In genomic region chr1:73635021-73635420, GRCh38 we compare ENCODE assay signal across 20 cellular contexts.
DNase-seq lines count a peak whose midpoint lies in the region; ATAC-seq and TF ChIP-seq lines count a peak whose summit lies in the region.
"Had no signal": no experiment of that assay in that cellular context is flagged by ENCODE, and none has a peak within 500 bp of the region (broad histone marks: within the 10 kb centered on the region; RNA-seq: fewer than 3 reads in every experiment).

No MANE protein-coding gene starts in this region.

- H3K36me3 Mint-ChIP-seq in MCF 10A (ENCODE audit: insufficient read depth, unreplicated experiment): no peaks in the 10 kb centered on the region
- H3K36me3 Mint-ChIP-seq in stimulated activated memory B cell treated with anti-CD40 and anti-IgM and Interleukin-4, amounts not matched to agents 10 μg/mL and 1 μg/mL and 100 μg/mL, for 72 hours: no peaks in the 10 kb centered on the region
- H3K36me3 Mint-ChIP-seq: activated naive CD4-positive, alpha-beta T cell treated with anti-CD3 and anti-CD28 coated beads, Interleukin-2, amount 10 ng/mL, durations not matched to agents 7 days and 5 days; CD4-positive, CD25-positive, alpha-beta regulatory T cell had no signal

- no peak overlapping the region for H3K4me3 Mint-ChIP-seq in MCF 10A (ENCODE audit: unreplicated experiment)
- H3K4me3 Mint-ChIP-seq in stimulated activated memory B cell treated with anti-CD40 and anti-IgM and Interleukin-4, amounts not matched to agents 10 μg/mL and 1 μg/mL and 100 μg/mL, for 72 hours: no peak overlapping the region
- H3K4me3 Mint-ChIP-seq: activated naive CD4-positive, alpha-beta T cell treated with anti-CD3 and anti-CD28 coated beads, Interleukin-2, amount 10 ng/mL, durations not matched to agents 7 days and 5 days; activated T-cell treated with anti-CD3 and anti-CD28 coated beads, Interleukin-2, amount 50 U/mL, for 4 hours; CD4-positive, CD25-positive, alpha-beta regulatory T cell had no signal

- 71% methylated on average over 3 of the region's 3 CpGs for WGBS in mammary epithelial cell (ENCODE audit: low coverage, missing lambda C conversion rate)

- H4K20me1 ChIP-seq in mammary epithelial cell (ENCODE audit: insufficient read depth, low read length) (no peaks in the 10 kb centered on the region), OCI-LY3 (ENCODE audit: insufficient read depth, low read length) (no peaks in the 10 kb centered on the region)

- H3K4me2 ChIP-seq in mammary epithelial cell (ENCODE audit: insufficient read depth, low read depth, low read length) (no peak overlapping the region), OCI-LY3 (ENCODE audit: low read length) (no peak overlapping the region)

- TF ChIP-seq CTCF in MCF 10A (IDR thresholded peaks at IDR 0.05; ENCODE audit: unreplicated experiment) (no peak), mammary epithelial cell (conservative IDR thresholded peaks at IDR 0.05 in 1 of 2, IDR thresholded peaks at IDR 0.05 in 1 of 2; ENCODE audit: extremely low read depth in 1 of 2, insufficient read depth in 1 of 2, low read depth in 1 of 2, low read length in 2 of 2) (peak in 1 of 2 donors; percentile 37), OCI-LY3 (IDR thresholded peaks at IDR 0.05; ENCODE audit: low read depth, low read length) (peak; percentile 19; the same call in 1 of the 2 replicates), epithelial cell of esophagus (IDR thresholded peaks at IDR 0.05; ENCODE audit: insufficient read depth, low read depth, low read length, missing control alignments) (peak; percentile 45)

- H3K4me1 ChIP-seq in mammary epithelial cell (ENCODE audit: insufficient read depth, low read length): no peaks in the 10 kb centered on the region
- H3K4me1 ChIP-seq in OCI-LY3 (ENCODE audit: low read length): no peaks in the 10 kb centered on the region

- H3K9me3 ChIP-seq in mammary epithelial cell (replicated peaks; ENCODE audit: insufficient read depth, low read length): no peaks in the 10 kb centered on the region
- no peaks in the 10 kb centered on the region for H3K9me3 ChIP-seq in OCI-LY3 (ENCODE audit: insufficient read depth, low read length)

- H3K27me3 ChIP-seq in mammary epithelial cell (ENCODE audit: insufficient read depth, low read length): no peaks in the 10 kb centered on the region
- no peaks in the 10 kb centered on the region for H3K27me3 ChIP-seq in OCI-LY3 (ENCODE audit: low read depth, low read length)

- H3K79me2 ChIP-seq in mammary epithelial cell (ENCODE audit: insufficient read depth, low read length) (no peaks in the 10 kb centered on the region), OCI-LY3 (ENCODE audit: low read length) (no peaks in the 10 kb centered on the region)

- CTCF ChIA-PET in MCF 10A (lab: Yijun Ruan, JAX) (no interaction called here), mammary epithelial cell (lab: Charles Lee; ENCODE audit: low non-redundant PET) (no interaction called here)

- H3K4me1 Mint-ChIP-seq in MCF 10A (ENCODE audit: insufficient read depth, unreplicated experiment): no peaks in the 10 kb centered on the region
- no peaks in the 10 kb centered on the region for H3K4me1 Mint-ChIP-seq in stimulated activated memory B cell treated with anti-CD40 and anti-IgM and Interleukin-4, amounts not matched to agents 10 μg/mL and 1 μg/mL and 100 μg/mL, for 72 hours
- H3K4me1 Mint-ChIP-seq: activated naive CD4-positive, alpha-beta T cell treated with anti-CD3 and anti-CD28 coated beads, Interleukin-2, amount 10 ng/mL, durations not matched to agents 7 days and 5 days had no signal

- DNase-seq in MCF 10A (ENCODE audit: unreplicated experiment) (peak; percentile 17), mammary epithelial cell (no peak), epithelial cell of esophagus (ENCODE audit: low read depth) (peak; percentile 26), G401 (ENCODE audit: low spot score) (no peak), left cardiac atrium (no peak), CD1c-positive myeloid dendritic cell (ENCODE audit: extremely low spot score) (no peak)
- DNase-seq: activated CD4-positive, CD25-positive, alpha-beta regulatory T cell treated with anti-CD3 and anti-CD28 coated beads, Interleukin-2, amount 50 U/mL, for 72 hours; activated CD8-positive, alpha-beta memory T cell treated with anti-CD3 and anti-CD28 coated beads for 24 hours; activated naive CD4-positive, alpha-beta T cell treated with anti-CD3 and anti-CD28 coated beads, Interleukin-2, amount 10 ng/mL, durations not matched to agents 7 days and 5 days; activated T-cell treated with anti-CD3 and anti-CD28 coated beads, Interleukin-2, amount 50 U/mL, for 4 hours; anterior cingulate cortex; CD4-positive, CD25-positive, alpha-beta regulatory T cell; central memory CD4-positive, alpha-beta T cell; hippocampal formation; NCI-H510A treated with DMSO at 0.1 percent for 48 hours; stimulated activated naive CD4-positive, alpha-beta T cell had no signal

- H2AFZ ChIP-seq in mammary epithelial cell (ENCODE audit: low read depth, low read length): no peak overlapping the region
- H2AFZ ChIP-seq in OCI-LY3 (ENCODE audit: low read depth, low read length): no peak overlapping the region

- H3K9me3 Mint-ChIP-seq in MCF 10A (ENCODE audit: unreplicated experiment): no peaks in the 10 kb centered on the region
- H3K9me3 Mint-ChIP-seq in stimulated activated memory B cell treated with anti-CD40 and anti-IgM and Interleukin-4, amounts not matched to agents 10 μg/mL and 1 μg/mL and 100 μg/mL, for 72 hours: peaks cover 3% of the 10 kb centered on the region
- H3K9me3 Mint-ChIP-seq: activated naive CD4-positive, alpha-beta T cell treated with anti-CD3 and anti-CD28 coated beads, Interleukin-2, amount 10 ng/mL, durations not matched to agents 7 days and 5 days had no signal

- H3K27ac Mint-ChIP-seq in MCF 10A (ENCODE audit: low read depth, unreplicated experiment): no peak overlapping the region
- H3K27ac Mint-ChIP-seq in stimulated activated memory B cell treated with anti-CD40 and anti-IgM and Interleukin-4, amounts not matched to agents 10 μg/mL and 1 μg/mL and 100 μg/mL, for 72 hours: no peak overlapping the region
- H3K27ac Mint-ChIP-seq: activated naive CD4-positive, alpha-beta T cell treated with anti-CD3 and anti-CD28 coated beads, Interleukin-2, amount 10 ng/mL, durations not matched to agents 7 days and 5 days; CD4-positive, CD25-positive, alpha-beta regulatory T cell had no signal

- H3K36me3 ChIP-seq in mammary epithelial cell (ENCODE audit: insufficient read depth, low read length) (no peaks in the 10 kb centered on the region), OCI-LY3 (replicated peaks; ENCODE audit: low read depth, low read length) (no peaks in the 10 kb centered on the region)

- dilution Hi-C loops in mammary epithelial cell (cut with HindIII; ENCODE audit: low sequenced_read_pairs): no loop called here

- H3K9ac ChIP-seq in mammary epithelial cell (ENCODE audit: insufficient read depth, low read length) (no peak overlapping the region), OCI-LY3 (ENCODE audit: low read length) (no peak overlapping the region)

- in situ Hi-C loops in mammary epithelial cell (cut with MboI; ENCODE audit: low sequenced_read_pairs in 2 of 2) (no loop called here), G401 (cut with HindIII; ENCODE audit: low sequenced_read_pairs) (no loop called here)

- intact Hi-C loops in MCF 10A (cut with micrococcal nuclease) (no loop called here), mammary epithelial cell (cut with micrococcal nuclease) (loop anchor here (10.0 kb wide), 1 partner anchor 1010 kb away; no protein-coding TSS in a partner anchor), left cardiac atrium (cut with DNase I) (no loop called here)

- no peak overlapping the region for H3K27ac ChIP-seq in mammary epithelial cell (ENCODE audit: insufficient read depth, low read depth, low read length)
- no peak overlapping the region for H3K27ac ChIP-seq in OCI-LY3 (ENCODE audit: low read length)
- H3K27ac ChIP-seq: skin epidermis had no signal

- BruUV-seq in MCF 10A (replicated peaks; lab: Mats Ljungman, UMichigan): no TSS peak
- BruUV-seq in mammary epithelial cell (replicated peaks; lab: Mats Ljungman, UMichigan): no TSS peak

- H3K27me3 Mint-ChIP-seq in MCF 10A (ENCODE audit: insufficient read depth, unreplicated experiment): no peaks in the 10 kb centered on the region
- no peaks in the 10 kb centered on the region for H3K27me3 Mint-ChIP-seq in stimulated activated memory B cell treated with anti-CD40 and anti-IgM and Interleukin-4, amounts not matched to agents 10 μg/mL and 1 μg/mL and 100 μg/mL, for 72 hours
- H3K27me3 Mint-ChIP-seq: activated naive CD4-positive, alpha-beta T cell treated with anti-CD3 and anti-CD28 coated beads, Interleukin-2, amount 10 ng/mL, durations not matched to agents 7 days and 5 days; CD4-positive, CD25-positive, alpha-beta regulatory T cell had no signal

- POLR2A ChIA-PET in MCF 10A (lab: Yijun Ruan, JAX): no interaction called here

- H3K4me3 ChIP-seq in mammary epithelial cell (replicated peaks in 1 of 3; ENCODE audit: insufficient read depth in 1 of 3, low read depth in 2 of 3, low read length in 3 of 3) (no peak overlapping the region), OCI-LY3 (ENCODE audit: low read length) (no peak overlapping the region), epithelial cell of esophagus (ENCODE audit: low read length) (no peak overlapping the region)
- H3K4me3 ChIP-seq: lung, skin epidermis had no signal

- ATAC-seq in stimulated activated memory B cell treated with anti-CD40 and anti-IgM and Interleukin-4, amounts not matched to agents 10 μg/mL and 1 μg/mL and 100 μg/mL, for 72 hours: peak; percentile 41
- no peak for ATAC-seq in left cardiac atrium
- ATAC-seq: activated T-cell treated with anti-CD3 and anti-CD28 coated beads, Interleukin-2, amount 50 U/mL, for 4 hours had no signal

Comparison
In these comparisons a context has a peak if more than half of its experiments do, and no peak if none do; other contexts are left out.
1. DNase-seq: peak in MCF 10A (single experiment) and epithelial cell of esophagus (single experiment); none in mammary epithelial cell (single experiment), G401 (single experiment), left cardiac atrium (single experiment) and CD1c-positive myeloid dendritic cell (single experiment).